26 cellular contexts compared by ENCODE assay signal in the genomic region with DNA sequence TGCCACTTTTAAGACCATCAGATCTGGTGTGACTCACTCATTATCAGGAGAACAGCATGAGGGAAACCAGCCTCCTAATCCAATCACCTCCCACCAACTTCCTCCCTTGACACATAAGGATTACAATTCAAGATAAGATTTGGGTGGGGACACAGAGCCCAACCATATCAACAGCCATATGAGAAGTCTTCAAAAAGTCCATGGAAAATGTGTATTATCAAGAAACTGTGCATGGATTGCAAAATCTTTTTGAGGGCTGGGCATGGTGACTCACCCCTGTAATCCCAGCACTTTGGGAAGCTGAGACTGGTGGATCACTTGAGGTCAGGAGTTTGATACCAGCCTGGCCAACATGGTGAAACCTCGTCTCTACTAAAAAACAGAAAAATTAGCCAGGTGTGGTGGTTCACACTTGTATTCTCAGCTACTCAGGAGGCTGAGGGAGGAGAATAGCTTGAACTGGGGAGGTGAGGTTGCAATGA. TPM values are rescaled to one million over a fixed set of nuclear protein-coding genes. Genes with fewer than 3 reads are reported as not detected.
DNase-seq lines count a peak whose midpoint lies in the region; ATAC-seq, FAIRE-seq and TF ChIP-seq lines count a peak whose summit lies in the region.
"Had no signal": no experiment of that assay in that cellular context is flagged by ENCODE, and none has a peak within 500 bp of the region (broad histone marks: within the 10 kb centered on the region; RNA-seq: fewer than 3 reads in every experiment).

No MANE protein-coding gene starts in this region.

- H3K27ac ChIP-seq in A673 (ENCODE audit: low read depth, low read length, poor library complexity, severe bottlenecking) (no peak overlapping the region), endothelial cell of umbilical vein (ENCODE audit: insufficient read depth, low read depth, low read length) (no peak overlapping the region)
- H3K27ac ChIP-seq: colonic mucosa, PC-9, skin epidermis, suprapubic skin, WERI-Rb-1 had no signal

- no peak for TF ChIP-seq POLR2A in endothelial cell of umbilical vein (IDR thresholded peaks at IDR 0.05; ENCODE audit: low read depth, low read length)

- H3K9ac ChIP-seq in endothelial cell of umbilical vein (replicated peaks; ENCODE audit: extremely low read depth, insufficient read depth, low read length), result no peak overlapping the region

- no peaks in the 10 kb centered on the region for H3K79me2 ChIP-seq in endothelial cell of umbilical vein (ENCODE audit: control insufficient read depth, insufficient read depth, low read length)

- dilution Hi-C loops in endothelial cell of umbilical vein (cut with MboI; ENCODE audit: extremely low pct_ligation_motif_present, low sequenced_read_pairs), result no loop called here

- H4K20me1 ChIP-seq in endothelial cell of umbilical vein (replicated peaks; ENCODE audit: control insufficient read depth, extremely low read depth, insufficient read depth, low read length), result no peaks in the 10 kb centered on the region

- H3K4me3 ChIP-seq in A673 (ENCODE audit: low read depth, low read length, poor library complexity, severe bottlenecking), result no peak overlapping the region
- no peak overlapping the region for H3K4me3 ChIP-seq in endothelial cell of umbilical vein (replicated peaks in 1 of 3; ENCODE audit: insufficient read depth in 1 of 3, low read depth in 1 of 3, low read length in 3 of 3)
- H3K4me3 ChIP-seq: colonic mucosa, PC-9, skin epidermis, suprapubic skin had no signal

- H3K9me1 ChIP-seq in endothelial cell of umbilical vein (replicated peaks; ENCODE audit: control insufficient read depth, extremely low read depth, insufficient read depth, low read length), result no peaks in the 10 kb centered on the region

- H3K27me3 ChIP-seq in A673 (replicated peaks; ENCODE audit: insufficient read depth, low read depth, low read length, poor library complexity), result no peaks in the 10 kb centered on the region
- H3K27me3 ChIP-seq in endothelial cell of umbilical vein (ENCODE audit: control insufficient read depth in 2 of 2, insufficient read depth in 2 of 2, low read length in 2 of 2), result no peaks in the 10 kb centered on the region
- H3K27me3 ChIP-seq: colonic mucosa, suprapubic skin had no signal

- no peaks in the 10 kb centered on the region for H3K36me3 ChIP-seq in A673 (ENCODE audit: insufficient read depth, low read length, poor library complexity, severe bottlenecking)
- no peaks in the 10 kb centered on the region for H3K36me3 ChIP-seq in endothelial cell of umbilical vein (ENCODE audit: control insufficient read depth in 2 of 2, extremely low read depth in 1 of 2, insufficient read depth in 2 of 2, low read length in 2 of 2)
- H3K36me3 ChIP-seq: colonic mucosa, suprapubic skin, WERI-Rb-1 had no signal

- H2AFZ ChIP-seq in endothelial cell of umbilical vein (ENCODE audit: low read depth, low read length), result no peak overlapping the region
- H2AFZ ChIP-seq: PC-9 had no signal

- no peak overlapping the region for H3K4me2 ChIP-seq in endothelial cell of umbilical vein (ENCODE audit: insufficient read depth, low read length)
- H3K4me2 ChIP-seq: PC-9 had no signal

- POLR2A ChIA-PET in A673 (lab: Charles Lee; ENCODE audit: low non-redundant PET) (no interaction called here), endothelial cell of umbilical vein (lab: Charles Lee) (interaction anchor here (0.6 kb wide), 1 partner anchor 17 kb away, joined by 3 read pairs; a partner anchor contains a TSS)

- CTCF ChIA-PET in A673 (lab: Charles Lee), result no interaction called here
- CTCF ChIA-PET in endothelial cell of umbilical vein (lab: Charles Lee), result no interaction called here

- intact Hi-C loops in A673 (cut with micrococcal nuclease; ENCODE audit: unreplicated experiment), result no loop called here
- intact Hi-C loops in endothelial cell of umbilical vein (cut with micrococcal nuclease), result no loop called here

- no peak for TF ChIP-seq CTCF in A673 (conservative IDR thresholded peaks at IDR 0.05; ENCODE audit: low read depth, low read length)
- no peak for TF ChIP-seq CTCF in endothelial cell of umbilical vein (IDR thresholded peaks at IDR 0.05; ENCODE audit: extremely low read depth in 1 of 2, insufficient read depth in 1 of 2, low read depth in 1 of 2, low read length in 2 of 2)

- H3K4me1 ChIP-seq in A673 (ENCODE audit: insufficient read depth, low read length, poor library complexity, severe bottlenecking), result no peaks in the 10 kb centered on the region
- no peaks in the 10 kb centered on the region for H3K4me1 ChIP-seq in endothelial cell of umbilical vein (ENCODE audit: control insufficient read depth, extremely low read depth, insufficient read depth, low read length)
- H3K4me1 ChIP-seq: colonic mucosa, suprapubic skin had no signal

- ATAC-seq in HG03521 (IDR thresholded peaks at IDR 0.05; ENCODE audit: unreplicated experiment) (no peak), HG03159 (IDR thresholded peaks at IDR 0.05; ENCODE audit: unreplicated experiment) (no peak), GM18867 (IDR thresholded peaks at IDR 0.05; ENCODE audit: unreplicated experiment) (no peak)
- ATAC-seq: effector memory CD8-positive, alpha-beta T cell; stimulated activated effector memory CD8-positive, alpha-beta T cell treated with anti-CD3 and anti-CD28 coated beads, Interleukin-12 subunit alpha, Interleukin-12 subunit beta, amount 100 ng/mL, for 72 hours had no signal

- H3K9me3 ChIP-seq in A673 (ENCODE audit: low read depth, low read length, poor library complexity, severe bottlenecking), result no peaks in the 10 kb centered on the region
- H3K9me3 ChIP-seq in endothelial cell of umbilical vein (replicated peaks; ENCODE audit: control insufficient read depth, insufficient read depth, low read length), result no peaks in the 10 kb centered on the region
- H3K9me3 ChIP-seq: colonic mucosa, suprapubic skin had no signal

- DNase-seq in A673 (ENCODE audit: low spot score) (peak; percentile 57), HT1080 (ENCODE audit: low read depth) (peak; percentile 34), RPMI7951 (ENCODE audit: low read depth) (peak; percentile 15), endothelial cell of umbilical vein (ENCODE audit: low read depth, low spot score) (peak; percentile 5), HuH-7 (ENCODE audit: low spot score) (no peak)
- DNase-seq: activated CD4-positive, alpha-beta T cell treated with anti-CD3 and anti-CD28 coated beads, Interleukin-2, amount 50 U/mL, for 1 hour; activated CD8-positive, alpha-beta memory T cell treated with anti-CD3 and anti-CD28 coated beads, Interleukin-2, amount 50 U/mL, for 4 hours; Calu3; colonic mucosa; effector memory CD8-positive, alpha-beta T cell; glutamatergic neuron; H7; mammary epithelial cell; NCI-H2171; PC-9; SHP77 treated with DMSO at 0.1 percent for 48 hours; stimulated activated CD4-positive, alpha-beta T cell treated with anti-CD3 and anti-CD28 coated beads, Interleukin-2, amount 100 ng/mL, for 24 hours; WERI-Rb-1 had no signal

- no TSS peak for BruUV-seq in A673 (replicated peaks; lab: Mats Ljungman, UMichigan)
- no TSS peak for BruUV-seq in endothelial cell of umbilical vein (replicated peaks; lab: Mats Ljungman, UMichigan)

- no peak for FAIRE-seq in endothelial cell of umbilical vein (lab: Jason Lieb, UNC)
- FAIRE-seq: urothelium cell line had no signal

RNA-seq across cellular contexts. Expression of a gene that starts 17.8 kb away (rescaled TPM):
- 1,626 and 1,742 TPM in 2 replicates for total RNA-seq in A673 (2021)
- 1,022 and 1,546 TPM in 2 replicates for total RNA-seq in HT1080 (2014; rRNA removed; shearing (Covaris generic))
- polyA plus RNA-seq in HT1080 (2015; cell fraction: cytosol; rRNA removed), result 2,675 and 3,019 TPM in 2 replicates
- 762 and 898 TPM in 2 replicates for polyA plus RNA-seq in HT1080 (2015; cell fraction: nucleus; rRNA removed)
- total RNA-seq in RPMI7951 (2014; rRNA removed; shearing (Covaris generic)), result 2,449 and 3,058 TPM in 2 replicates
- 1,516 and 1,582 TPM in 2 replicates for total RNA-seq in endothelial cell of umbilical vein
- polyA plus RNA-seq in endothelial cell of umbilical vein, result 1,285 and 1,305 TPM in 2 replicates
- 3,416 and 3,533 TPM in 2 replicates for polyA plus RNA-seq in endothelial cell of umbilical vein (2011; cell fraction: cytosol; rRNA removed)
- 642 and 902 TPM in 2 replicates for polyA plus RNA-seq in endothelial cell of umbilical vein (2011; cell fraction: nucleus; rRNA removed)
- 4,393 and 5,665 TPM in 2 replicates for polyA plus RNA-seq in endothelial cell of umbilical vein (2012)
- 147 and 161 TPM in 2 replicates for polyA minus RNA-seq in endothelial cell of umbilical vein
- 394 TPM for polyA minus RNA-seq in endothelial cell of umbilical vein (2011; cell fraction: cytosol; rRNA and poly(A)+ RNA removed)
- 46.8 and 58.7 TPM in 2 replicates for polyA minus RNA-seq in endothelial cell of umbilical vein (2011; cell fraction: nucleus; rRNA and poly(A)+ RNA removed)

RNA-seq across cellular contexts. Expression of a gene that starts 43.5 kb away (rescaled TPM):
- 22.6 and 23.4 TPM in 2 replicates for total RNA-seq in A673 (2021)
- total RNA-seq in HT1080 (2014; rRNA removed; shearing (Covaris generic)), result 4.1 and 4.5 TPM in 2 replicates
- polyA plus RNA-seq in HT1080 (2015; cell fraction: cytosol; rRNA removed), result 5.2 and 5.3 TPM in 2 replicates
- polyA plus RNA-seq in HT1080 (2015; cell fraction: nucleus; rRNA removed), result 4.8 and 5.7 TPM in 2 replicates
- 2.6 and 3.8 TPM in 2 replicates for total RNA-seq in RPMI7951 (2014; rRNA removed; shearing (Covaris generic))
- 10.2 and 11.9 TPM in 2 replicates for total RNA-seq in endothelial cell of umbilical vein
- polyA plus RNA-seq in endothelial cell of umbilical vein, result 2.2 and 3.7 TPM in 2 replicates
- 7.1 and 7.5 TPM in 2 replicates for polyA plus RNA-seq in endothelial cell of umbilical vein (2011; cell fraction: cytosol; rRNA removed)
- polyA plus RNA-seq in endothelial cell of umbilical vein (2011; cell fraction: nucleus; rRNA removed), result 8.8 and 13.2 TPM in 2 replicates
- 11.2 and 14.3 TPM in 2 replicates for polyA plus RNA-seq in endothelial cell of umbilical vein (2012)
- polyA minus RNA-seq in endothelial cell of umbilical vein, result 3.2 and 5.0 TPM in 2 replicates
- polyA minus RNA-seq in endothelial cell of umbilical vein (2011; cell fraction: cytosol; rRNA and poly(A)+ RNA removed), result 6.8 TPM
- polyA minus RNA-seq in endothelial cell of umbilical vein (2011; cell fraction: nucleus; rRNA and poly(A)+ RNA removed), result 2.9 and 3.9 TPM in 2 replicates

RNA-seq across cellular contexts. Expression of a gene that starts 50.8 kb away (rescaled TPM):
- 0.20 TPM in 1 of 2 replicates, not detected in the other for total RNA-seq in A673 (2021)
- 0.05 and 0.13 TPM in 2 replicates for total RNA-seq in HT1080 (2014; rRNA removed; shearing (Covaris generic))
- 0.18 TPM in 1 of 2 replicates, not detected in the other for polyA plus RNA-seq in HT1080 (2015; cell fraction: cytosol; rRNA removed)
- 0.08 TPM in 1 of 2 replicates, not detected in the other for polyA plus RNA-seq in HT1080 (2015; cell fraction: nucleus; rRNA removed)
- 0.10 TPM in 1 of 2 replicates, not detected in the other for total RNA-seq in RPMI7951 (2014; rRNA removed; shearing (Covaris generic))
- not detected in 2 replicates for total RNA-seq in endothelial cell of umbilical vein
- not detected in 2 replicates for polyA plus RNA-seq in endothelial cell of umbilical vein
- not detected in 2 replicates for polyA plus RNA-seq in endothelial cell of umbilical vein (2011; cell fraction: cytosol; rRNA removed)
- not detected in 2 replicates for polyA plus RNA-seq in endothelial cell of umbilical vein (2011; cell fraction: nucleus; rRNA removed)
- not detected in 2 replicates for polyA plus RNA-seq in endothelial cell of umbilical vein (2012)
- polyA minus RNA-seq in endothelial cell of umbilical vein, result not detected in 2 replicates
- not detected for polyA minus RNA-seq in endothelial cell of umbilical vein (2011; cell fraction: cytosol; rRNA and poly(A)+ RNA removed)
- not detected in 2 replicates for polyA minus RNA-seq in endothelial cell of umbilical vein (2011; cell fraction: nucleus; rRNA and poly(A)+ RNA removed)
- total RNA-seq: Calu3, pulmonary artery endothelial cell had no signal
